22 cellular contexts compared by ENCODE assay signal in genomic region chr13:109740121-109740520, GRCh38.
"Had no signal": no experiment of that assay in that cellular context is flagged by ENCODE, and none has a peak within 500 bp of the region (broad histone marks: within the 10 kb centered on the region; RNA-seq: fewer than 3 reads in every experiment).

No MANE protein-coding gene starts in this region.

- H3K9me3 ChIP-seq: lower lobe of right lung, prostate gland, spleen, upper lobe of left lung had no signal

- DNase-seq: activated CD4-positive, alpha-beta T cell treated with anti-CD3 and anti-CD28 coated beads, Interleukin-2, amount 50 U/mL, for 4 hours; activated CD8-positive, alpha-beta memory T cell treated with anti-CD3 and anti-CD28 coated beads for 24 hours; activated CD8-positive, alpha-beta memory T cell treated with anti-CD3 and anti-CD28 coated beads, Interleukin-2, amount 50 U/mL, for 4 hours; activated T-cell treated with anti-CD3 and anti-CD28 coated beads, Interleukin-2, amount 50 U/mL, for 24 hours; aorta; effector memory CD8-positive, alpha-beta T cell; kidney; lower lobe of right lung; naive thymus-derived CD8-positive, alpha-beta T cell; spleen; stimulated activated CD4-positive, alpha-beta T cell treated with anti-CD3 and anti-CD28 coated beads, Interleukin-4, amount 100 ng/mL, for 24 hours; stimulated activated naive CD8-positive, alpha-beta T cell treated with anti-CD3 and anti-CD28 coated beads, Interleukin-15, Interleukin-2, amounts not matched to agents 100 U/mL and 50 U/mL, for 24 hours; T-cell; upper lobe of left lung had no signal

- ATAC-seq: activated naive CD4-positive, alpha-beta T cell treated with anti-CD3 and anti-CD28 coated beads, Interleukin-2, amount 50 U/mL, for 72 hours; activated T-helper 17 cell treated with anti-CD3 and anti-CD28 coated beads, Interleukin-2, amount 50 U/mL, for 72 hours; effector memory CD8-positive, alpha-beta T cell; left lobe of liver; lower lobe of right lung; naive thymus-derived CD8-positive, alpha-beta T cell; stimulated activated naive CD8-positive, alpha-beta T cell treated with anti-CD3 and anti-CD28 coated beads, Interleukin-15, Interleukin-2, amounts not matched to agents 100 U/mL and 50 U/mL, for 24 hours; T-cell; WTC11 had no signal

- H3K9me3 Mint-ChIP-seq: activated naive CD4-positive, alpha-beta T cell treated with anti-CD3 and anti-CD28 coated beads, Interleukin-2, amount 50 U/mL, for 72 hours; activated T-cell treated with anti-CD3 and anti-CD28 coated beads, Interleukin-2, amount 50 U/mL, for 24 hours; activated T-helper 17 cell treated with anti-CD3 and anti-CD28 coated beads, Interleukin-2, amount 50 U/mL, for 72 hours; brain; naive thymus-derived CD8-positive, alpha-beta T cell; T-cell; T-helper 2 cell treated with Interferon-gamma antibody and Interleukin-4, amounts not matched to agents 5 μg/mL and 100 μg/mL, for 36 hours; WTC11 had no signal

- H3K4me3 Mint-ChIP-seq: activated T-cell treated with anti-CD3 and anti-CD28 coated beads, Interleukin-2, amount 50 U/mL, for 24 hours; activated T-helper 17 cell treated with anti-CD3 and anti-CD28 coated beads, Interleukin-2, amount 50 U/mL, for 72 hours; brain; effector memory CD8-positive, alpha-beta T cell; T-cell; T-helper 2 cell treated with Interferon-gamma antibody and Interleukin-4, amounts not matched to agents 5 μg/mL and 100 μg/mL, for 36 hours; WTC11 had no signal

- H3K27me3 ChIP-seq: dorsolateral prefrontal cortex, upper lobe of left lung had no signal

- H3K27me3 Mint-ChIP-seq: activated T-cell treated with anti-CD3 and anti-CD28 coated beads, Interleukin-2, amount 50 U/mL, for 24 hours had no signal

- H3K27ac Mint-ChIP-seq: activated naive CD4-positive, alpha-beta T cell treated with anti-CD3 and anti-CD28 coated beads, Interleukin-2, amount 50 U/mL, for 72 hours; activated T-cell treated with anti-CD3 and anti-CD28 coated beads, Interleukin-2, amount 50 U/mL, for 24 hours; activated T-helper 17 cell treated with anti-CD3 and anti-CD28 coated beads, Interleukin-2, amount 50 U/mL, for 72 hours; effector memory CD8-positive, alpha-beta T cell; T-cell; T-helper 2 cell treated with Interferon-gamma antibody and Interleukin-4, amounts not matched to agents 5 μg/mL and 100 μg/mL, for 36 hours; WTC11 had no signal

- H3K4me1 ChIP-seq: prostate gland had no signal

- H3K36me3 Mint-ChIP-seq: activated naive CD4-positive, alpha-beta T cell treated with anti-CD3 and anti-CD28 coated beads, Interleukin-2, amount 50 U/mL, for 72 hours; brain; naive thymus-derived CD8-positive, alpha-beta T cell; T-cell; WTC11 had no signal

- H3K36me3 ChIP-seq: lower lobe of right lung, prostate gland, spleen, upper lobe of left lung had no signal

- H3K27ac ChIP-seq: lower lobe of right lung, prostate gland, spleen, upper lobe of left lung had no signal

- H3K4me3 ChIP-seq: dorsolateral prefrontal cortex, lower lobe of right lung, prostate gland, spleen, upper lobe of left lung had no signal
